8 cellular contexts compared by ENCODE assay signal in the genomic region with DNA sequence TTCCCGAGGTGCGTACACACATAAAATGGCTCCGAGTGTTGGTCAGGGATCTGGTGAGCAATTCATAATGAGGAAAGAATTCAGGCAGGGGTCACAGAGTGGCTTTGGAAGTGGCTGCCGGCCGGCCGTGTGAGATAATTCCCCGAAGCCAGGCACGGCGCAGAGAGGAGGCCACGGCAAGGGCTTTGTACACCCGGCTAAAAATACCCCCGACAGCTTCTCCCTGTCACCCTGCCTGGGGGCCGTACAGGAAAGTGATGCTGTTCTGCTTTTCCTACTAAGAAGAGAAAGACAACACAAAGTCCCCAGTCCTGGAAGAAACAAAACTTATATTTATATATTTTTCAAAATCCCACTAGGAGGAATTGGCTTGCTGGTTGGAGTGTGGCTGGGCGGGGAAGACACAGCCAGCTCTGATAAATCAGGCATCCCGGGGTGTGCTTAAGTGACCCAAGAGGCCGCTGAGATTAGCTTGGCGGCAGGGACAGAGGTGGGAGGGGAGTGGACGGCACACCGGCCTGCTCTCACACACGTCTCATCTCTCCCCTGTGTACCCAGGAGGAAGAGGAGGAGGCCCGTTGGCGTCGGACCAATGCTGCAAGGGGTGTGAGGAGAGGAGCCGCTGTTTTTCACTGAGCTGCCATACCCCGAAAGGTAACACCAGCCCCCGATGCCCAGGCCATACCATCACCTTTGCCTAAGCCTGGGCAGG.
DNase-seq lines count a peak whose midpoint lies in the region; ATAC-seq and TF ChIP-seq lines count a peak whose summit lies in the region.

No MANE protein-coding gene starts in this region.

- H3K4me1 ChIP-seq in CD4-positive, CD25-positive, alpha-beta regulatory T cell (ENCODE audit: control insufficient read depth, insufficient read depth, low read length, poor library complexity, severe bottlenecking): peaks cover 38% of the 10 kb centered on the region
- peaks cover 15% of the 10 kb centered on the region in 2 experiments for H3K4me1 ChIP-seq in trophoblast cell (ENCODE audit: control insufficient read depth in 1 of 2, insufficient read depth in 2 of 2, low read length in 2 of 2)

- H3K79me2 ChIP-seq in trophoblast cell (ENCODE audit: control insufficient read depth, insufficient read depth, low read length, poor library complexity): peaks cover 2% of the 10 kb centered on the region

- TF ChIP-seq CTCF in glutamatergic neuron (IDR thresholded peaks at IDR 0.05; ENCODE audit: partially characterized antibody, unreplicated experiment): no peak

- H3K27ac Mint-ChIP-seq in CD4-positive, CD25-positive, alpha-beta regulatory T cell: peak overlapping the region in 2 of 3 donors; percentile 80 to 87
- peak overlapping the region; percentile 82 for H3K27ac Mint-ChIP-seq in glutamatergic neuron (ENCODE audit: unreplicated experiment)

- DNase-seq in CD4-positive, CD25-positive, alpha-beta regulatory T cell: no peak
- DNase-seq in UCSD-AML1 (lab: John Stamatoyannopoulos, UW; ENCODE audit: unreplicated experiment) (peak; percentile 75), glutamatergic neuron (no peak), trophoblast cell (peak; percentile 55 to 62), T-helper 9 cell (no peak), activated gamma-delta T cell (lab: John Stamatoyannopoulos, UW) (no peak), NCI-H524 (lab: John Stamatoyannopoulos, UW) (no peak)

- no peak overlapping the region for H2AK5ac ChIP-seq in trophoblast cell (ENCODE audit: low read length)

- no peak overlapping the region for H2AFZ ChIP-seq in trophoblast cell (ENCODE audit: insufficient read depth, low read length, poor library complexity)

- H3K36me3 Mint-ChIP-seq in CD4-positive, CD25-positive, alpha-beta regulatory T cell: peaks cover 23% of the 10 kb centered on the region
- no peaks in the 10 kb centered on the region for H3K36me3 Mint-ChIP-seq in glutamatergic neuron (ENCODE audit: unreplicated experiment)

- H4K8ac ChIP-seq in trophoblast cell (ENCODE audit: low read depth, low read length): no peak overlapping the region

- H3K4me2 ChIP-seq in trophoblast cell (ENCODE audit: low read length): no peak overlapping the region

- peak overlapping the region; percentile 47 for H3K18ac ChIP-seq in trophoblast cell (ENCODE audit: low read length)

- no peaks in the 10 kb centered on the region for H3K9me3 ChIP-seq in CD4-positive, CD25-positive, alpha-beta regulatory T cell (ENCODE audit: control insufficient read depth in 2 of 2, low read length in 2 of 2)
- peaks cover 3% of the 10 kb centered on the region for H3K9me3 ChIP-seq in trophoblast cell (ENCODE audit: insufficient read depth, low read depth, low read length)

- no peak overlapping the region for H3K14ac ChIP-seq in trophoblast cell (ENCODE audit: low read length)

- H2BK12ac ChIP-seq in trophoblast cell (ENCODE audit: low read length): peak overlapping the region; percentile 21

- no peak overlapping the region for H2BK5ac ChIP-seq in trophoblast cell (ENCODE audit: low read depth, low read length, poor library complexity)

- peak overlapping the region; percentile 13 for H3K4ac ChIP-seq in trophoblast cell (ENCODE audit: low read depth, low read length)

- no peaks in the 10 kb centered on the region for H3K79me1 ChIP-seq in trophoblast cell (ENCODE audit: low read length)

- H3K27me3 Mint-ChIP-seq in CD4-positive, CD25-positive, alpha-beta regulatory T cell: peaks cover 5% of the 10 kb centered on the region
- peaks cover 19% of the 10 kb centered on the region for H3K27me3 Mint-ChIP-seq in glutamatergic neuron (ENCODE audit: unreplicated experiment)

- peaks cover 6% of the 10 kb centered on the region for H3K36me3 ChIP-seq in CD4-positive, CD25-positive, alpha-beta regulatory T cell (ENCODE audit: control insufficient read depth, insufficient read depth, low read length)
- peaks cover 61 to 67% of the 10 kb centered on the region in 2 experiments for H3K36me3 ChIP-seq in trophoblast cell (ENCODE audit: control insufficient read depth in 1 of 2, insufficient read depth in 2 of 2, low read length in 2 of 2)

- H3K4me3 Mint-ChIP-seq in CD4-positive, CD25-positive, alpha-beta regulatory T cell: peak overlapping the region in 2 of 4 donors; percentile 36 to 52
- H3K4me3 Mint-ChIP-seq in glutamatergic neuron (ENCODE audit: unreplicated experiment): peak overlapping the region; percentile 32

- H3K9me3 Mint-ChIP-seq in CD4-positive, CD25-positive, alpha-beta regulatory T cell: peaks cover 0 to 2% (median 0%) of the 10 kb centered on the region in 7 donors
- H3K9me3 Mint-ChIP-seq in glutamatergic neuron (ENCODE audit: unreplicated experiment): peaks cover 24% of the 10 kb centered on the region

- no peaks in the 10 kb centered on the region for H3K27me3 ChIP-seq in CD4-positive, CD25-positive, alpha-beta regulatory T cell (ENCODE audit: control insufficient read depth, insufficient read depth, low read length)
- H3K27me3 ChIP-seq in trophoblast cell (ENCODE audit: insufficient read depth, low read length): no peaks in the 10 kb centered on the region

- H4K91ac ChIP-seq in trophoblast cell (ENCODE audit: low read depth, low read length): no peak overlapping the region

- no CpG with 5 or more reads among the region's 26 CpGs for WGBS in trophoblast cell (ENCODE audit: extremely low coverage, insufficient coverage, insufficient read length)

- H3K23ac ChIP-seq in trophoblast cell (ENCODE audit: low read length): no peak overlapping the region

- H3K4me1 Mint-ChIP-seq in CD4-positive, CD25-positive, alpha-beta regulatory T cell: peaks cover 10 to 82% (median 40%) of the 10 kb centered on the region in 4 donors
- H3K4me1 Mint-ChIP-seq in glutamatergic neuron (ENCODE audit: low read depth, unreplicated experiment): peaks cover 44% of the 10 kb centered on the region

- ATAC-seq in CD4-positive, CD25-positive, alpha-beta regulatory T cell (ENCODE audit: low read depth in 2 of 2): no peak
- ATAC-seq in HG03159 (IDR thresholded peaks at IDR 0.05; ENCODE audit: unreplicated experiment): no peak

- H3K9ac ChIP-seq in trophoblast cell (ENCODE audit: low read length): no peak overlapping the region

- no peak overlapping the region for H3K27ac ChIP-seq in CD4-positive, CD25-positive, alpha-beta regulatory T cell (ENCODE audit: insufficient read depth, low read length, poor library complexity, severe bottlenecking)
- H3K27ac ChIP-seq in trophoblast cell (ENCODE audit: low read depth, low read length): no peak overlapping the region

- H4K12ac ChIP-seq in trophoblast cell (ENCODE audit: low read depth, low read length): no peak overlapping the region

- H2BK120ac ChIP-seq in trophoblast cell (ENCODE audit: insufficient read depth, low read length, poor library complexity): no peak overlapping the region

- H3K4me3 ChIP-seq in CD4-positive, CD25-positive, alpha-beta regulatory T cell (ENCODE audit: low read depth, low read length): no peak overlapping the region
- H3K4me3 ChIP-seq in trophoblast cell (ENCODE audit: low read depth, low read length): no peak overlapping the region

Comparison
In these comparisons a context has a peak if more than half of its experiments do, and no peak if none do; other contexts are left out.
1. DNase-seq: peak in UCSD-AML1 (single experiment) and trophoblast cell (2 of 2); none in CD4-positive, CD25-positive, alpha-beta regulatory T cell (0 of 3), glutamatergic neuron (single experiment), T-helper 9 cell (single experiment), activated gamma-delta T cell (single experiment) and NCI-H524 (0 of 2).